In the genomic region with DNA sequence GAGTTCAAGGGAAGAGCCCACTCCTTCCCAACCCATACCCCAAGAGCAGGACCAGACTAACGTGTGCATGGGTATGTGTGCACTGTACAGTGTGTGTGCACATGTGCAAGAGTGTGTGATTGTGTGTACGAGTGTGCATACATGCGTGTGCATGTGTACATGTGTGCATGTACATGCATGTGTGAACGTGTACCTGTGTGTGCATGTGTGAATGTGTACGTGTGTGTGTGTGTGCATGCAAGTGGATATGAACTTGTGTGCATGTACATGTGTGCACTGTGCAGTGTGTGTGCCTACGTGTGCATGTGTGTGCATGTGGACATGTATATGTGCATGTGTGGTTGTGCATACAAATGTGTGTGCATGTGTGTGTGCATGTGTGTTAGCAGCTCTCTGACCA, we compare ENCODE assay signal across 21 cellular contexts.
"Had no signal": no experiment of that assay in that cellular context is flagged by ENCODE, and none has a peak within 500 bp of the region (broad histone marks: within the 10 kb centered on the region; RNA-seq: fewer than 3 reads in every experiment).

No MANE protein-coding gene starts in this region.

- H3K27ac ChIP-seq: brain microvascular endothelial cell, cardiac muscle cell, SJSA1 had no signal

- H3K36me3 Mint-ChIP-seq: activated CD8-positive, alpha-beta memory T cell treated with anti-CD3 and anti-CD28 coated beads, Interleukin-2, amount 10 ng/mL, durations not matched to agents 7 days and 5 days; activated naive CD8-positive, alpha-beta T cell treated with anti-CD3 and anti-CD28 coated beads for 36 hours had no signal

- H3K36me3 ChIP-seq: brain microvascular endothelial cell, cardiac muscle cell, SJSA1 had no signal

- H3K27ac Mint-ChIP-seq: activated CD4-positive, alpha-beta memory T cell treated with anti-CD3 and anti-CD28 coated beads, Interleukin-2, amount 10 ng/mL, durations not matched to agents 7 days and 5 days; activated CD8-positive, alpha-beta memory T cell treated with anti-CD3 and anti-CD28 coated beads, Interleukin-2, amount 10 ng/mL, durations not matched to agents 7 days and 5 days; activated naive CD8-positive, alpha-beta T cell treated with anti-CD3 and anti-CD28 coated beads for 36 hours; activated T-helper 17 cell treated with anti-CD3 and anti-CD28 coated beads, Interleukin-2, amount 50 U/mL, for 72 hours; T-helper 1 cell treated with Interleukin-12 subunit alpha and Interleukin-12 subunit beta and Interleukin-4 antibody, amounts not matched to agents 30 μg/mL and 1 μg/mL, for 36 hours; T-helper 2 cell treated with Interferon-gamma antibody and Interleukin-4, amounts not matched to agents 5 μg/mL and 100 μg/mL, for 36 hours had no signal

- DNase-seq: activated CD4-positive, alpha-beta memory T cell treated with anti-CD3 and anti-CD28 coated beads, Interleukin-2, amount 10 ng/mL, durations not matched to agents 7 days and 5 days; activated CD4-positive, alpha-beta T cell treated with anti-CD3 and anti-CD28 coated beads for 1 hour; activated CD4-positive, CD25-positive, alpha-beta regulatory T cell; activated CD8-positive, alpha-beta memory T cell treated with anti-CD3 and anti-CD28 coated beads for 24 hours; activated effector memory CD4-positive, alpha-beta T cell treated with anti-CD3 and anti-CD28 coated beads, Interleukin-2, amount 50 U/mL, for 16 hours; activated naive CD4-positive, alpha-beta T cell; activated naive CD4-positive, alpha-beta T cell treated with anti-CD3 and anti-CD28 coated beads, Interleukin-2, amount 50 U/mL, for 16 hours; amniotic stem cell; NCI-H1436 treated with DMSO at 0.1 percent for 48 hours; NCI-H2029 had no signal

- H3K9ac ChIP-seq: SK-N-SH had no signal

- H3K4me2 ChIP-seq: SK-N-SH had no signal

- H3K9me3 ChIP-seq: SK-N-SH had no signal

- H3K27me3 ChIP-seq: brain microvascular endothelial cell had no signal

- H3K4me1 Mint-ChIP-seq: activated CD4-positive, alpha-beta memory T cell treated with anti-CD3 and anti-CD28 coated beads, Interleukin-2, amount 10 ng/mL, durations not matched to agents 7 days and 5 days; activated CD8-positive, alpha-beta memory T cell treated with anti-CD3 and anti-CD28 coated beads, Interleukin-2, amount 10 ng/mL, durations not matched to agents 7 days and 5 days; activated naive CD8-positive, alpha-beta T cell treated with anti-CD3 and anti-CD28 coated beads for 36 hours; activated T-helper 17 cell treated with anti-CD3 and anti-CD28 coated beads, Interleukin-2, amount 50 U/mL, for 72 hours had no signal

- H3K4me1 ChIP-seq: SJSA1 had no signal

- ATAC-seq: activated CD8-positive, alpha-beta memory T cell treated with anti-CD3 and anti-CD28 coated beads, Interleukin-2, amount 10 ng/mL, durations not matched to agents 7 days and 5 days; activated T-helper 17 cell treated with anti-CD3 and anti-CD28 coated beads, Interleukin-2, amount 50 U/mL, for 72 hours had no signal

- FAIRE-seq: TTC549 had no signal

- H3K9me3 Mint-ChIP-seq: activated CD4-positive, alpha-beta memory T cell treated with anti-CD3 and anti-CD28 coated beads, Interleukin-2, amount 10 ng/mL, durations not matched to agents 7 days and 5 days; activated naive CD8-positive, alpha-beta T cell treated with anti-CD3 and anti-CD28 coated beads for 36 hours; activated T-helper 17 cell treated with anti-CD3 and anti-CD28 coated beads, Interleukin-2, amount 50 U/mL, for 72 hours; central memory CD8-positive, alpha-beta T cell; T-helper 2 cell treated with Interferon-gamma antibody and Interleukin-4, amounts not matched to agents 5 μg/mL and 100 μg/mL, for 36 hours had no signal

- H3K4me3 Mint-ChIP-seq: activated CD4-positive, alpha-beta memory T cell treated with anti-CD3 and anti-CD28 coated beads, Interleukin-2, amount 10 ng/mL, durations not matched to agents 7 days and 5 days; activated CD8-positive, alpha-beta memory T cell treated with anti-CD3 and anti-CD28 coated beads, Interleukin-2, amount 10 ng/mL, durations not matched to agents 7 days and 5 days; activated naive CD8-positive, alpha-beta T cell treated with anti-CD3 and anti-CD28 coated beads for 36 hours; activated T-helper 17 cell treated with anti-CD3 and anti-CD28 coated beads, Interleukin-2, amount 50 U/mL, for 72 hours; central memory CD8-positive, alpha-beta T cell; T-helper 1 cell treated with Interleukin-12 subunit alpha and Interleukin-12 subunit beta and Interleukin-4 antibody, amounts not matched to agents 30 μg/mL and 1 μg/mL, for 36 hours; T-helper 2 cell treated with Interferon-gamma antibody and Interleukin-4, amounts not matched to agents 5 μg/mL and 100 μg/mL, for 36 hours had no signal

- H3K4me3 ChIP-seq: cardiac muscle cell, SJSA1 had no signal
